19 cellular contexts compared by ENCODE assay signal in genomic region chr7:36082216-36082615, GRCh38.
DNase-seq lines count a peak whose midpoint lies in the region; ATAC-seq, FAIRE-seq and TF ChIP-seq lines count a peak whose summit lies in the region.
"Had no signal": no experiment of that assay in that cellular context is flagged by ENCODE, and none has a peak within 500 bp of the region (broad histone marks: within the 10 kb centered on the region; RNA-seq: fewer than 3 reads in every experiment).

No MANE protein-coding gene starts in this region.

- H3K4me2 ChIP-seq in HepG2 (ENCODE audit: low read depth, low read length): no peak overlapping the region
- no peak overlapping the region for H3K4me2 ChIP-seq in neuronal stem cell (ENCODE audit: insufficient read depth, low read length, poor library complexity, severe bottlenecking)

- H2BK120ac ChIP-seq in neuronal stem cell (ENCODE audit: low read depth, low read length): no peak overlapping the region

- CTCF ChIA-PET in HepG2 (lab: Yijun Ruan, JAX; ENCODE audit: low intra/inter-chr PET ratio, low total read pairs): no interaction called here

- no peak overlapping the region for H3K9ac ChIP-seq in HepG2 (ENCODE audit: insufficient read depth, low read depth, low read length)
- no peak overlapping the region for H3K9ac ChIP-seq in neuronal stem cell (ENCODE audit: low read depth, low read length, poor library complexity)

- H3K27me3 ChIP-seq in HepG2 (ENCODE audit: control insufficient read depth in 1 of 2, insufficient read depth in 2 of 2, low read length in 2 of 2) (peaks cover 0 to 9% of the 10 kb centered on the region in 2 experiments; a peak in 1 of 5 replicates), right lobe of liver (no peaks in the 10 kb centered on the region), neuronal stem cell (ENCODE audit: control insufficient read depth in 3 of 3, insufficient read depth in 3 of 3, low read depth in 1 of 3, low read length in 3 of 3) (peaks cover 0 to 3% (median 0%) of the 10 kb centered on the region in 3 experiments)
- H3K27me3 ChIP-seq: BE2C had no signal

- H3K9me3 ChIP-seq in HepG2 (ENCODE audit: low read length): no peaks in the 10 kb centered on the region
- H3K9me3 ChIP-seq in right lobe of liver: no peaks in the 10 kb centered on the region
- H3K9me3 ChIP-seq in neuronal stem cell (replicated peaks in 1 of 2; ENCODE audit: control insufficient read depth in 2 of 2, insufficient read depth in 1 of 2, low read depth in 1 of 2, low read length in 2 of 2): no peaks in the 10 kb centered on the region
- H3K9me3 ChIP-seq: BE2C had no signal

- in situ Hi-C loops in HepG2 (cut with HindIII; ENCODE audit: extremely low pct_ligation_motif_present, low pct_unique_long_range_greater_than_20kb): no loop called here

- no peak overlapping the region for H2BK12ac ChIP-seq in neuronal stem cell (ENCODE audit: low read length)

- H4K20me1 ChIP-seq in HepG2 (ENCODE audit: insufficient read depth, low read length): no peaks in the 10 kb centered on the region

- no peaks in the 10 kb centered on the region for H3K9me3 Mint-ChIP-seq in activated naive CD4-positive, alpha-beta T cell treated with anti-CD3 and anti-CD28 coated beads, Interleukin-2, amount 50 U/mL, for 72 hours
- H3K9me3 Mint-ChIP-seq: CD8-positive, alpha-beta memory T cell; H9 had no signal

- H3K18ac ChIP-seq in neuronal stem cell (ENCODE audit: low read length): no peak overlapping the region

- no TSS peak for BruUV-seq in HepG2 (replicated peaks; lab: Mats Ljungman, UMichigan)

- H3K79me1 ChIP-seq in neuronal stem cell (ENCODE audit: low read depth, low read length): no peaks in the 10 kb centered on the region

- TF ChIP-seq EP300 in HepG2 (IDR thresholded peaks at IDR 0.05; ENCODE audit: low read depth in 2 of 2, low read length in 2 of 2) (no peak), HepG2 (CRISPR knock-in tag; IDR thresholded peaks at IDR 0.05; ENCODE audit: borderline replicate concordance) (no peak)

- H2BK5ac ChIP-seq in neuronal stem cell (ENCODE audit: low read length): no peak overlapping the region

- DNase-seq in HepG2 (ENCODE audit: low spot score) (no peak), right lobe of liver (no peak), coronary artery (ENCODE audit: low spot score) (peak; percentile 50), neuronal stem cell (ENCODE audit: low spot score) (no peak)
- no peak for DNase-seq in activated naive CD4-positive, alpha-beta T cell treated with anti-CD3 and anti-CD28 coated beads, Interleukin-2, amount 50 U/mL, for 72 hours (ENCODE audit: low spot score in 2 of 2)
- no peak for DNase-seq in activated CD4-positive, CD25-positive, alpha-beta regulatory T cell treated with anti-CD3 and anti-CD28 coated beads, Interleukin-2, amount 50 U/mL, for 72 hours
- DNase-seq: C1 segment of cervical spinal cord; CD4-positive, CD25-positive, alpha-beta regulatory T cell; CD8-positive, alpha-beta memory T cell; COR-L47; DMS 273 treated with DMSO at 0.1 percent for 48 hours; DMS53; DND-41; EL had no signal

- no peak overlapping the region for H3K23ac ChIP-seq in neuronal stem cell (ENCODE audit: low read depth, low read length, poor library complexity)

- H4K8ac ChIP-seq in neuronal stem cell (ENCODE audit: low read depth, low read length): no peak overlapping the region

- H3K4me1 ChIP-seq in HepG2 (ENCODE audit: insufficient read depth, low read length) (peaks cover 28% of the 10 kb centered on the region), right lobe of liver (no peaks in the 10 kb centered on the region), neuronal stem cell (ENCODE audit: control insufficient read depth in 2 of 2, insufficient read depth in 1 of 2, low read depth in 1 of 2, low read length in 2 of 2) (peaks cover 0 to 5% of the 10 kb centered on the region in 2 donors)

- TF ChIP-seq RAD21 in HepG2 (CRISPR knock-in tag; IDR thresholded peaks at IDR 0.05): no peak

- H3K36me3 Mint-ChIP-seq in activated naive CD4-positive, alpha-beta T cell treated with anti-CD3 and anti-CD28 coated beads, Interleukin-2, amount 50 U/mL, for 72 hours: no peaks in the 10 kb centered on the region
- H3K36me3 Mint-ChIP-seq: CD4-positive, CD25-positive, alpha-beta regulatory T cell; CD8-positive, alpha-beta memory T cell had no signal

- H2AFZ ChIP-seq in HepG2 (ENCODE audit: low read length) (no peak overlapping the region), neuronal stem cell (ENCODE audit: low read length) (no peak overlapping the region)

- H2AK5ac ChIP-seq in neuronal stem cell (ENCODE audit: low read depth, low read length): no peak overlapping the region

- H3K4me3 ChIP-seq in HepG2 (replicated peaks in 1 of 3; ENCODE audit: insufficient read depth in 1 of 3, low read depth in 2 of 3, low read length in 3 of 3) (no peak overlapping the region), right lobe of liver (no peak overlapping the region), coronary artery (no peak overlapping the region), neuronal stem cell (ENCODE audit: low read length in 2 of 2) (no peak overlapping the region)
- H3K4me3 ChIP-seq: GM12878 had no signal

- WGBS in HepG2 (ENCODE audit: low lambda C conversion rate): 53% methylated on average over 4 of the region's 4 CpGs
- WGBS in right lobe of liver (ENCODE audit: insufficient coverage, low coverage, low lambda C conversion rate, missing lambda C conversion rate): 74% methylated on average over 4 of the region's 4 CpGs
- no CpG with 5 or more reads among the region's 4 CpGs for WGBS in neuronal stem cell (ENCODE audit: extremely low coverage in 2 of 2, insufficient read length in 2 of 2, insufficient replicate concordance in 1 of 2), 2 donors

- no peak overlapping the region for H3K4ac ChIP-seq in neuronal stem cell (ENCODE audit: low read length)

- POLR2A ChIA-PET in HepG2 (lab: Yijun Ruan, JAX): no interaction called here

- no peak overlapping the region for H3K14ac ChIP-seq in neuronal stem cell (ENCODE audit: low read length)

- H3K27ac ChIP-seq in HepG2 (ENCODE audit: extremely low read length, insufficient read depth, low read length): no peak overlapping the region
- H3K27ac ChIP-seq in right lobe of liver: no peak overlapping the region
- H3K27ac ChIP-seq in coronary artery: no peak overlapping the region
- H3K27ac ChIP-seq in neuronal stem cell (replicated peaks; ENCODE audit: low read length): no peak overlapping the region

- TF ChIP-seq POLR2A in HepG2 (IDR thresholded peaks at IDR 0.05; ENCODE audit: insufficient read depth in 1 of 2, low read depth in 2 of 2, low read length in 2 of 2) (no peak), right lobe of liver (IDR thresholded peaks at IDR 0.05) (no peak)

- peak overlapping the region; percentile 28 for H2BK15ac ChIP-seq in neuronal stem cell (ENCODE audit: low read length)

- TF ChIP-seq CTCF in HepG2 (CRISPR knock-in tag; IDR thresholded peaks at IDR 0.05): no peak
- no peak for TF ChIP-seq CTCF in right lobe of liver (IDR thresholded peaks at IDR 0.05)
- TF ChIP-seq CTCF in coronary artery (IDR thresholded peaks at IDR 0.05): no peak

- H3K36me3 ChIP-seq in HepG2 (replicated peaks in 1 of 2; ENCODE audit: control insufficient read depth in 1 of 2, insufficient read depth in 2 of 2, low read length in 2 of 2) (no peaks in the 10 kb centered on the region), right lobe of liver (no peaks in the 10 kb centered on the region), neuronal stem cell (replicated peaks in 1 of 2; ENCODE audit: control insufficient read depth in 2 of 2, insufficient read depth in 2 of 2, low read length in 2 of 2) (no peaks in the 10 kb centered on the region)
- H3K36me3 ChIP-seq: BE2C had no signal

- intact Hi-C loops in HepG2 (cut with micrococcal nuclease; ENCODE audit: unreplicated experiment) (loop anchor here (10.0 kb wide), 1 partner anchor 97 kb away; no protein-coding TSS in a partner anchor), right lobe of liver (cut with DNase I) (no loop called here)

- no peak for ATAC-seq in HepG2
- no peak for ATAC-seq in right lobe of liver
- ATAC-seq in activated naive CD4-positive, alpha-beta T cell treated with anti-CD3 and anti-CD28 coated beads, Interleukin-2, amount 50 U/mL, for 72 hours: no peak
- ATAC-seq: GM12878 had no signal

- FAIRE-seq in HepG2 (lab: Jason Lieb, UNC): no peak
- FAIRE-seq: A204.1, GM12878, H1 had no signal

- no peaks in the 10 kb centered on the region for H3K79me2 ChIP-seq in HepG2 (ENCODE audit: insufficient read depth, low read length)

- H3K27ac Mint-ChIP-seq in activated naive CD4-positive, alpha-beta T cell treated with anti-CD3 and anti-CD28 coated beads, Interleukin-2, amount 50 U/mL, for 72 hours: no peak overlapping the region
- H3K27ac Mint-ChIP-seq: CD4-positive, CD25-positive, alpha-beta regulatory T cell; H9 had no signal

- no peak overlapping the region for H4K91ac ChIP-seq in neuronal stem cell (ENCODE audit: low read depth, low read length, poor library complexity)

TF ChIP-seq in HepG2, 621 proteins besides CTCF, POLR2A, EP300 and RAD21:
- 0 out of 2 replicates have a peak, but pooled peaks have one; percentile 25 for TF ChIP-seq ZNF629 (CRISPR knock-in tag; conservative IDR thresholded peaks at IDR 0.05)
- TF ChIP-seq TCF7 (IDR thresholded peaks at IDR 0.05; ENCODE audit: low read depth): no peak
- no peak for TF ChIP-seq NBN (conservative IDR thresholded peaks at IDR 0.05)
